ENCODE assay signal across 1 cellular context in the genomic region with DNA sequence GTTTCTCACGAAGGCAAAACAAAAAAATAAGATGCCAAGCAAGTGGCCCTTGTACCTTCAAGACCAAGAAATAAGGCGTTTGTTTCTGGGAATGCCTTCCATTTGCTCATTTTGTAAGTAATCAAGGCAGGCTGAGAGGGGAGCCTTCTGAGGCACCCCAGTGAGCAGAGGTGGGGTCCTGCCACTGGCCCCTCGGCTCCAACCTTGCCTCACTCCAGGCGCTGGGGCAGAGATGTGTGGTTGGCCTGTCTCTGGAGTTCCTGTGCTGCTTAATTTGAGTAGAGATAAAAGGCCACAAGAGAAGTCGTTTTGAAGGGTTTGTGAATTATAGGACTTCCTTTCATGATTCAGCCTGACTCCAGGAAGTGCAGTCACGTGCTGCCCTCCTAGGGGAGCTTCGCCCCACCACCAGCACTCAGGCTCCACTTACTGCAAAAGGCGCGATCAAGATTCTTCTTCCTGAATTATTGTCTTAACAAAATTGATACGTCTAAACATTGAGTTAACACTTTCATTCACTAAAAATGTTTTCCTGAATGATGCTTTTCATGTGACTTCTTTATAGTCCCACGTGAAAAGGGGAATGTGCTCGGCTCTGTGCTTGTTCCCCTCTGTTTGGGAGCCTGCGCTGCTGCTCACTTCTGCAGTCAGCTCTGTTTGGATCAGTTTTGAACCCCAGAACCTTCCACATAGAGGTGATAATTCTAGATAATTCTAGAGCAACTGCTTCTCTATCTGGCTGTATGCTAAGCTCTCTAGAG.
TF ChIP-seq lines count a peak whose summit lies in the region.

No MANE protein-coding gene starts in this region.

TF ChIP-seq in K562, 482 proteins besides CTCF, POLR2A, EP300 and RAD21 (continued from another document):
- TF ChIP-seq, protein P1, sequence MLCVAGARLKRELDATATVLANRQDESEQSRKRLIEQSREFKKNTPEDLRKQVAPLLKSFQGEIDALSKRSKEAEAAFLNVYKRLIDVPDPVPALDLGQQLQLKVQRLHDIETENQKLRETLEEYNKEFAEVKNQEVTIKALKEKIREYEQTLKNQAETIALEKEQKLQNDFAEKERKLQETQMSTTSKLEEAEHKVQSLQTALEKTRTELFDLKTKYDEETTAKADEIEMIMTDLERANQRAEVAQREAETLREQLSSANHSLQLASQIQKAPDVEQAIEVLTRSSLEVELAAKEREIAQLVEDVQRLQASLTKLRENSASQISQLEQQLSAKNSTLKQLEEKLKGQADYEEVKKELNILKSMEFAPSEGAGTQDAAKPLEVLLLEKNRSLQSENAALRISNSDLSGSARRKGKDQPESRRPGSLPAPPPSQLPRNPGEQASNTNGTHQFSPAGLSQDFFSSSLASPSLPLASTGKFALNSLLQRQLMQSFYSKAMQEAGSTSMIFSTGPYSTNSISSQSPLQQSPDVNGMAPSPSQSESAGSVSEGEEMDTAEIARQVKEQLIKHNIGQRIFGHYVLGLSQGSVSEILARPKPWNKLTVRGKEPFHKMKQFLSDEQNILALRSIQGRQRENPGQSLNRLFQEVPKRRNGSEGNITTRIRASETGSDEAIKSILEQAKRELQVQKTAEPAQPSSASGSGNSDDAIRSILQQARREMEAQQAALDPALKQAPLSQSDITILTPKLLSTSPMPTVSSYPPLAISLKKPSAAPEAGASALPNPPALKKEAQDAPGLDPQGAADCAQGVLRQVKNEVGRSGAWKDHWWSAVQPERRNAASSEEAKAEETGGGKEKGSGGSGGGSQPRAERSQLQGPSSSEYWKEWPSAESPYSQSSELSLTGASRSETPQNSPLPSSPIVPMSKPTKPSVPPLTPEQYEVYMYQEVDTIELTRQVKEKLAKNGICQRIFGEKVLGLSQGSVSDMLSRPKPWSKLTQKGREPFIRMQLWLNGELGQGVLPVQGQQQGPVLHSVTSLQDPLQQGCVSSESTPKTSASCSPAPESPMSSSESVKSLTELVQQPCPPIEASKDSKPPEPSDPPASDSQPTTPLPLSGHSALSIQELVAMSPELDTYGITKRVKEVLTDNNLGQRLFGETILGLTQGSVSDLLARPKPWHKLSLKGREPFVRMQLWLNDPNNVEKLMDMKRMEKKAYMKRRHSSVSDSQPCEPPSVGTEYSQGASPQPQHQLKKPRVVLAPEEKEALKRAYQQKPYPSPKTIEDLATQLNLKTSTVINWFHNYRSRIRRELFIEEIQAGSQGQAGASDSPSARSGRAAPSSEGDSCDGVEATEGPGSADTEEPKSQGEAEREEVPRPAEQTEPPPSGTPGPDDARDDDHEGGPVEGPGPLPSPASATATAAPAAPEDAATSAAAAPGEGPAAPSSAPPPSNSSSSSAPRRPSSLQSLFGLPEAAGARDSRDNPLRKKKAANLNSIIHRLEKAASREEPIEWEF (CRISPR knock-in tag; IDR thresholded peaks at IDR 0.05): no peak
- TF ChIP-seq ZNF717 (CRISPR knock-in tag; IDR thresholded peaks at IDR 0.05): no peak
- TF ChIP-seq POLR2G (IDR thresholded peaks at IDR 0.05; ENCODE audit: low read depth, low read length): no peak
- TF ChIP-seq ZBTB7A (IDR thresholded peaks at IDR 0.05; ENCODE audit: borderline replicate concordance, control insufficient read depth, low read depth, low read length): peak; percentile 60; the same call in 1 of the 2 replicates
- 0 out of 4 replicates have a peak, but pooled peaks of 1 of the 2 experiments have one; percentile 22 for TF ChIP-seq MAZ (CRISPR knock-in tag; conservative IDR thresholded peaks at IDR 0.05 in 1 of 2, IDR thresholded peaks at IDR 0.05 in 1 of 2)
- TF ChIP-seq TCF3 (CRISPR knock-in tag; IDR thresholded peaks at IDR 0.05): peak; percentile 36; the same call in 1 of the 2 replicates
- no peak for TF ChIP-seq ZNF395 (CRISPR knock-in tag; IDR thresholded peaks at IDR 0.05)
- TF ChIP-seq FOXA1 (IDR thresholded peaks at IDR 0.05; ENCODE audit: borderline replicate concordance): no peak
- TF ChIP-seq ETS2 (tag; IDR thresholded peaks at IDR 0.05; ENCODE audit: borderline replicate concordance, poor library complexity, severe bottlenecking): no peak
- no peak for TF ChIP-seq BCOR (IDR thresholded peaks at IDR 0.05)
- TF ChIP-seq, protein P2, sequence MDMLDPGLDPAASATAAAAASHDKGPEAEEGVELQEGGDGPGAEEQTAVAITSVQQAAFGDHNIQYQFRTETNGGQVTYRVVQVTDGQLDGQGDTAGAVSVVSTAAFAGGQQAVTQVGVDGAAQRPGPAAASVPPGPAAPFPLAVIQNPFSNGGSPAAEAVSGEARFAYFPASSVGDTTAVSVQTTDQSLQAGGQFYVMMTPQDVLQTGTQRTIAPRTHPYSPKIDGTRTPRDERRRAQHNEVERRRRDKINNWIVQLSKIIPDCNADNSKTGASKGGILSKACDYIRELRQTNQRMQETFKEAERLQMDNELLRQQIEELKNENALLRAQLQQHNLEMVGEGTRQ (CRISPR knock-in tag; IDR thresholded peaks at IDR 0.05): peak; percentile 92
- TF ChIP-seq L3MBTL2 (IDR thresholded peaks at IDR 0.05): peak; percentile 92
- no peak for TF ChIP-seq ZNF41 (CRISPR knock-in tag; conservative IDR thresholded peaks at IDR 0.05)
- TF ChIP-seq POU5F1 (IDR thresholded peaks at IDR 0.05; ENCODE audit: borderline replicate concordance, low read depth, low read length, partially characterized antibody): no peak
- TF ChIP-seq EP400 (IDR thresholded peaks at IDR 0.05): no peak; the same call in 1 of the 2 replicates
- no peak for TF ChIP-seq BCLAF1 (IDR thresholded peaks at IDR 0.05; ENCODE audit: borderline replicate concordance in 1 of 2, control insufficient read depth in 1 of 2, low read depth in 2 of 2, low read length in 1 of 2)
- no peak for TF ChIP-seq ZNF764 (CRISPR knock-in tag; IDR thresholded peaks at IDR 0.05; ENCODE audit: low read depth)
- no peak for TF ChIP-seq ZNF511 (CRISPR knock-in tag; IDR thresholded peaks at IDR 0.05)
- TF ChIP-seq, protein P3, sequence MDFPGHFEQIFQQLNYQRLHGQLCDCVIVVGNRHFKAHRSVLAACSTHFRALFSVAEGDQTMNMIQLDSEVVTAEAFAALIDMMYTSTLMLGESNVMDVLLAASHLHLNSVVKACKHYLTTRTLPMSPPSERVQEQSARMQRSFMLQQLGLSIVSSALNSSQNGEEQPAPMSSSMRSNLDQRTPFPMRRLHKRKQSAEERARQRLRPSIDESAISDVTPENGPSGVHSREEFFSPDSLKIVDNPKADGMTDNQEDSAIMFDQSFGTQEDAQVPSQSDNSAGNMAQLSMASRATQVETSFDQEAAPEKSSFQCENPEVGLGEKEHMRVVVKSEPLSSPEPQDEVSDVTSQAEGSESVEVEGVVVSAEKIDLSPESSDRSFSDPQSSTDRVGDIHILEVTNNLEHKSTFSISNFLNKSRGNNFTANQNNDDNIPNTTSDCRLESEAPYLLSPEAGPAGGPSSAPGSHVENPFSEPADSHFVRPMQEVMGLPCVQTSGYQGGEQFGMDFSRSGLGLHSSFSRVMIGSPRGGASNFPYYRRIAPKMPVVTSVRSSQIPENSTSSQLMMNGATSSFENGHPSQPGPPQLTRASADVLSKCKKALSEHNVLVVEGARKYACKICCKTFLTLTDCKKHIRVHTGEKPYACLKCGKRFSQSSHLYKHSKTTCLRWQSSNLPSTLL (IDR thresholded peaks at IDR 0.05): no peak
- peak; percentile 31 to 57; a peak in 2 of 4 replicates for TF ChIP-seq MNT (conservative IDR thresholded peaks at IDR 0.05)
- peak; percentile 46 for TF ChIP-seq NFE2 (IDR thresholded peaks at IDR 0.05; ENCODE audit: low read depth)
- TF ChIP-seq NRF1 (conservative IDR thresholded peaks at IDR 0.05 in 1 of 2, IDR thresholded peaks at IDR 0.05 in 1 of 2): 0 out of 4 replicates have a peak, but pooled peaks of 1 of the 2 experiments have one; percentile 13
- no peak for TF ChIP-seq CBX8 (IDR thresholded peaks at IDR 0.05; ENCODE audit: borderline replicate concordance, extremely low read depth, low read depth, low read length, poor library complexity, severe bottlenecking)
- no peak for TF ChIP-seq DMBX1 (CRISPR knock-in tag; IDR thresholded peaks at IDR 0.05; ENCODE audit: borderline replicate concordance)
- TF ChIP-seq TAF9B (IDR thresholded peaks at IDR 0.05; ENCODE audit: partially characterized antibody): no peak
- no peak for TF ChIP-seq ZNF324 (CRISPR knock-in tag; IDR thresholded peaks at IDR 0.05)
- TF ChIP-seq SIRT6 (IDR thresholded peaks at IDR 0.05; ENCODE audit: low read depth, low read length): no peak
- TF ChIP-seq SRSF1 (IDR thresholded peaks at IDR 0.05; ENCODE audit: low read depth, low read length): no peak
